ENCODE assay signal across 1 cellular context in the genomic region with DNA sequence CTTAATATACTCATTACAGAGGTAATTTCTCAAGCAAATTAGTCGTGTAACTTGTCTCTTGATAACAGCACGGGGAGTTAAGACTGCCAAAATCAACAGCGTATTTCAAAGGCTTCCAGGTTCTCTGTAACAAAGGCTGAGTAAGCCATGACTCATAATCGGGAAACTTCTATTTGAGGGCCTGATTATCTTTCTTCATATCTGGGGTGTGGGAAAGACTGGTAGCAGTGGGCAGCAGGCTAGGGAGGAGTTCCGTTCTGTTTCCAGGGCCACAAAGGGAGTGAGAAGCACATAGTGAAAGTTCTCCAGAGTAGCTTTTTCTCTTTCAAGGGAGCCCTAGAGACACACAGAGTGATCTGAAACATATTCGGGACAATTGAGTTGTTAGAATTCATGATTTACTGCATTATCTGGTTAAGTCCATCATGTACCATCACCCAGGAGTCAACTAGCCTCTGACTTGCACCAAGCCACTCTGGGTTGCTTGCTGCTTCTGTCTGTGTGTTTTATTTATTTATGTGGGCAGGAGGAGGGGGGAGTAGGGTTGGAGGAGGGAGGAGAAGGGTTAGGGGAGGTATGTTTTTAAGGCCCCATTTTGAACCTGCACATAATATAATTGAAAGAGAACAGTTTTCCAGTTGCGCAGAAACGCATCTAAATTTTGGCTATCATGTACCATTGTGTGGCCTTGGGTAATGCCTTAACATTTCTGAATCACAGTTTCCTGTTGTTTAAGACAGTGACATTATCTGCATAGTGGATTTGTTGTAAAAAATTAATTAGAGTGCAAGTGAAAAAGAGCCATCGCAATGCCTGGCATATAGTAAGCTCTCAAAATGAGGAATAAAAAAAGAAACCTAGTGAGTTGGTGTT.
TF ChIP-seq lines count a peak whose summit lies in the region.

No MANE protein-coding gene starts in this region.

TF ChIP-seq in K562, 482 proteins besides CTCF, POLR2A, EP300 and RAD21 (continued from another document and continues in another):
- TF ChIP-seq, protein P1, sequence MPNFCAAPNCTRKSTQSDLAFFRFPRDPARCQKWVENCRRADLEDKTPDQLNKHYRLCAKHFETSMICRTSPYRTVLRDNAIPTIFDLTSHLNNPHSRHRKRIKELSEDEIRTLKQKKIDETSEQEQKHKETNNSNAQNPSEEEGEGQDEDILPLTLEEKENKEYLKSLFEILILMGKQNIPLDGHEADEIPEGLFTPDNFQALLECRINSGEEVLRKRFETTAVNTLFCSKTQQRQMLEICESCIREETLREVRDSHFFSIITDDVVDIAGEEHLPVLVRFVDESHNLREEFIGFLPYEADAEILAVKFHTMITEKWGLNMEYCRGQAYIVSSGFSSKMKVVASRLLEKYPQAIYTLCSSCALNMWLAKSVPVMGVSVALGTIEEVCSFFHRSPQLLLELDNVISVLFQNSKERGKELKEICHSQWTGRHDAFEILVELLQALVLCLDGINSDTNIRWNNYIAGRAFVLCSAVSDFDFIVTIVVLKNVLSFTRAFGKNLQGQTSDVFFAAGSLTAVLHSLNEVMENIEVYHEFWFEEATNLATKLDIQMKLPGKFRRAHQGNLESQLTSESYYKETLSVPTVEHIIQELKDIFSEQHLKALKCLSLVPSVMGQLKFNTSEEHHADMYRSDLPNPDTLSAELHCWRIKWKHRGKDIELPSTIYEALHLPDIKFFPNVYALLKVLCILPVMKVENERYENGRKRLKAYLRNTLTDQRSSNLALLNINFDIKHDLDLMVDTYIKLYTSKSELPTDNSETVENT (CRISPR knock-in tag; IDR thresholded peaks at IDR 0.05) = no peak
- TF ChIP-seq, protein P2, sequence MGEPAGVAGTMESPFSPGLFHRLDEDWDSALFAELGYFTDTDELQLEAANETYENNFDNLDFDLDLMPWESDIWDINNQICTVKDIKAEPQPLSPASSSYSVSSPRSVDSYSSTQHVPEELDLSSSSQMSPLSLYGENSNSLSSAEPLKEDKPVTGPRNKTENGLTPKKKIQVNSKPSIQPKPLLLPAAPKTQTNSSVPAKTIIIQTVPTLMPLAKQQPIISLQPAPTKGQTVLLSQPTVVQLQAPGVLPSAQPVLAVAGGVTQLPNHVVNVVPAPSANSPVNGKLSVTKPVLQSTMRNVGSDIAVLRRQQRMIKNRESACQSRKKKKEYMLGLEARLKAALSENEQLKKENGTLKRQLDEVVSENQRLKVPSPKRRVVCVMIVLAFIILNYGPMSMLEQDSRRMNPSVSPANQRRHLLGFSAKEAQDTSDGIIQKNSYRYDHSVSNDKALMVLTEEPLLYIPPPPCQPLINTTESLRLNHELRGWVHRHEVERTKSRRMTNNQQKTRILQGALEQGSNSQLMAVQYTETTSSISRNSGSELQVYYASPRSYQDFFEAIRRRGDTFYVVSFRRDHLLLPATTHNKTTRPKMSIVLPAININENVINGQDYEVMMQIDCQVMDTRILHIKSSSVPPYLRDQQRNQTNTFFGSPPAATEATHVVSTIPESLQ (CRISPR knock-in tag; IDR thresholded peaks at IDR 0.05) = no peak
- 0 out of 2 replicates have a peak, but pooled peaks have one; percentile 20 for TF ChIP-seq ZKSCAN8 (CRISPR knock-in tag; IDR thresholded peaks at IDR 0.05)
- TF ChIP-seq SMARCA4 (IDR thresholded peaks at IDR 0.05) = peak; percentile 92
- TF ChIP-seq SRSF3 (IDR thresholded peaks at IDR 0.05; ENCODE audit: insufficient read depth, low read length) = no peak
- TF ChIP-seq NR1H2 (CRISPR knock-in tag; IDR thresholded peaks at IDR 0.05) = no peak
- no peak for TF ChIP-seq NUFIP1 (IDR thresholded peaks at IDR 0.05; ENCODE audit: partially characterized antibody)
- TF ChIP-seq BHLHE40 (IDR thresholded peaks at IDR 0.05; ENCODE audit: low read length) = 0 out of 2 replicates have a peak, but pooled peaks have one; percentile 14
- TF ChIP-seq TCF7L2 (IDR thresholded peaks at IDR 0.05; ENCODE audit: low read depth, low read length) = no peak
- peak; percentile 40; the same call in 1 of the 2 replicates for TF ChIP-seq RNF2 (IDR thresholded peaks at IDR 0.05)
- no peak for TF ChIP-seq FUS (optimal IDR thresholded peaks at IDR 0.05; ENCODE audit: low read depth, low read length)
- TF ChIP-seq CREB3L1 (IDR thresholded peaks at IDR 0.05; ENCODE audit: borderline replicate concordance, low read depth) = no peak
- no peak for TF ChIP-seq SRSF9 (IDR thresholded peaks at IDR 0.05; ENCODE audit: borderline replicate concordance, low read depth, low read length)
- 0 out of 2 replicates have a peak, but pooled peaks have one; percentile 36 for TF ChIP-seq E2F3 (CRISPR knock-in tag; IDR thresholded peaks at IDR 0.05)
- TF ChIP-seq TRIM25 (IDR thresholded peaks at IDR 0.05; ENCODE audit: borderline replicate concordance) = no peak
- TF ChIP-seq, protein P3, sequence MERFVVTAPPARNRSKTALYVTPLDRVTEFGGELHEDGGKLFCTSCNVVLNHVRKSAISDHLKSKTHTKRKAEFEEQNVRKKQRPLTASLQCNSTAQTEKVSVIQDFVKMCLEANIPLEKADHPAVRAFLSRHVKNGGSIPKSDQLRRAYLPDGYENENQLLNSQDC (CRISPR knock-in tag; IDR thresholded peaks at IDR 0.05) = no peak
- TF ChIP-seq CSDE1 (IDR thresholded peaks at IDR 0.05) = no peak
- peak; percentile 66 for TF ChIP-seq MEIS2 (IDR thresholded peaks at IDR 0.05; ENCODE audit: partially characterized antibody)
- no peak for TF ChIP-seq CEBPG (CRISPR knock-in tag; IDR thresholded peaks at IDR 0.05)
- 0 out of 4 replicates have a peak, but pooled peaks of 1 of the 2 experiments have one; percentile 9 for TF ChIP-seq CEBPG (tag; conservative IDR thresholded peaks at IDR 0.05 in 1 of 2, IDR thresholded peaks at IDR 0.05 in 1 of 2)
- no peak for TF ChIP-seq ZNF507 (tag; conservative IDR thresholded peaks at IDR 0.05)
- TF ChIP-seq POLR2H (tag; IDR thresholded peaks at IDR 0.05; ENCODE audit: low read depth) = no peak
- TF ChIP-seq IRF2 (CRISPR knock-in tag; IDR thresholded peaks at IDR 0.05) = no peak
- TF ChIP-seq HCFC1 (IDR thresholded peaks at IDR 0.05; ENCODE audit: low read depth, low read length) = no peak
- TF ChIP-seq NCOR1 (IDR thresholded peaks at IDR 0.05) = peak; percentile 12; the same call in 1 of the 2 replicates
- no peak for TF ChIP-seq PHB (CRISPR knock-in tag; IDR thresholded peaks at IDR 0.05)
- TF ChIP-seq ZNF785 (CRISPR knock-in tag; IDR thresholded peaks at IDR 0.05) = no peak
- TF ChIP-seq RUNX1 (IDR thresholded peaks at IDR 0.05; ENCODE audit: low read depth) = no peak
- no peak for TF ChIP-seq HNRNPLL (IDR thresholded peaks at IDR 0.05; ENCODE audit: low read depth, low read length, poor library complexity, severe bottlenecking)
- TF ChIP-seq, protein P4, sequence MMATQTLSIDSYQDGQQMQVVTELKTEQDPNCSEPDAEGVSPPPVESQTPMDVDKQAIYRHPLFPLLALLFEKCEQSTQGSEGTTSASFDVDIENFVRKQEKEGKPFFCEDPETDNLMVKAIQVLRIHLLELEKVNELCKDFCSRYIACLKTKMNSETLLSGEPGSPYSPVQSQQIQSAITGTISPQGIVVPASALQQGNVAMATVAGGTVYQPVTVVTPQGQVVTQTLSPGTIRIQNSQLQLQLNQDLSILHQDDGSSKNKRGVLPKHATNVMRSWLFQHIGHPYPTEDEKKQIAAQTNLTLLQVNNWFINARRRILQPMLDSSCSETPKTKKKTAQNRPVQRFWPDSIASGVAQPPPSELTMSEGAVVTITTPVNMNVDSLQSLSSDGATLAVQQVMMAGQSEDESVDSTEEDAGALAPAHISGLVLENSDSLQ (IDR thresholded peaks at IDR 0.05) = peak; percentile 47
- peak; percentile 55; the same call in 1 of the 2 replicates for TF ChIP-seq MECOM (CRISPR knock-in tag; IDR thresholded peaks at IDR 0.05)
- TF ChIP-seq MBD2 (IDR thresholded peaks at IDR 0.05; ENCODE audit: borderline replicate concordance, low read depth) = peak; percentile 28
- TF ChIP-seq FOXA1 (IDR thresholded peaks at IDR 0.05; ENCODE audit: borderline replicate concordance) = no peak
- TF ChIP-seq HDAC3 (IDR thresholded peaks at IDR 0.05; ENCODE audit: borderline replicate concordance, partially characterized antibody) = no peak
- TF ChIP-seq ARHGAP35 (IDR thresholded peaks at IDR 0.05; ENCODE audit: partially characterized antibody) = no peak
- no peak for TF ChIP-seq PRMT5 (CRISPR knock-in tag; IDR thresholded peaks at IDR 0.05)
- TF ChIP-seq CCNT2 (IDR thresholded peaks at IDR 0.05; ENCODE audit: borderline replicate concordance, extremely low read depth, insufficient read length, low read depth, low read length) = peak; percentile 49
- TF ChIP-seq ZNF561 (CRISPR knock-in tag; conservative IDR thresholded peaks at IDR 0.05) = no peak
- peak; percentile 64; the same call in 1 of the 2 replicates for TF ChIP-seq ATF7 (IDR thresholded peaks at IDR 0.05)
- TF ChIP-seq FOXK2 (conservative IDR thresholded peaks at IDR 0.05 in 1 of 2, IDR thresholded peaks at IDR 0.05 in 1 of 2; ENCODE audit: low read depth in 2 of 2) = no peak
- TF ChIP-seq ZNF174 (CRISPR knock-in tag; IDR thresholded peaks at IDR 0.05) = no peak
- TF ChIP-seq SNRNP70 (optimal IDR thresholded peaks at IDR 0.05; ENCODE audit: low read depth, low read length) = no peak
- no peak for TF ChIP-seq ZNF232 (CRISPR knock-in tag; IDR thresholded peaks at IDR 0.05)
- TF ChIP-seq ZNF583 (CRISPR knock-in tag; IDR thresholded peaks at IDR 0.05) = no peak
- TF ChIP-seq ZNF395 (CRISPR knock-in tag; IDR thresholded peaks at IDR 0.05) = no peak
- TF ChIP-seq PRDM10 (IDR thresholded peaks at IDR 0.05; ENCODE audit: partially characterized antibody) = no peak
- no peak for TF ChIP-seq ZNF668 (CRISPR knock-in tag; IDR thresholded peaks at IDR 0.05)
- TF ChIP-seq TCFL5 (CRISPR knock-in tag; conservative IDR thresholded peaks at IDR 0.05) = no peak
- 0 out of 2 replicates have a peak, but pooled peaks have one; percentile 18 for TF ChIP-seq CBFA2T3 (IDR thresholded peaks at IDR 0.05)
